Comparison of ENCODE assay signal across 30 cellular contexts in genomic region chr16:1444730-1445517, GRCh38. TPM values are rescaled to one million over a fixed set of nuclear protein-coding genes. Genes with fewer than 3 reads are reported as not detected.
"Had no signal": no experiment of that assay in that cellular context is flagged by ENCODE, and none has a peak within 500 bp of the region (broad histone marks: within the 10 kb centered on the region; RNA-seq: fewer than 3 reads in every experiment).

No MANE protein-coding gene starts in this region.

- H3K9me3 ChIP-seq: body of pancreas, left lung, tibial nerve had no signal

- H3K4me3 ChIP-seq: body of pancreas, cardiac muscle cell, left lung, lung, tibial nerve had no signal

- H2AFZ ChIP-seq: parathyroid adenoma had no signal

- H3K79me2 ChIP-seq: parathyroid adenoma had no signal

- H3K27ac Mint-ChIP-seq: activated CD4-positive, alpha-beta T cell treated with anti-CD3 and anti-CD28 coated beads, Interleukin-2, amount 10 ng/mL, durations not matched to agents 7 days and 5 days; activated CD8-positive, alpha-beta memory T cell treated with anti-CD3 and anti-CD28 coated beads, Interleukin-2, amount 10 ng/mL, durations not matched to agents 7 days and 5 days; activated CD8-positive, alpha-beta T cell treated with anti-CD3 and anti-CD28 coated beads for 36 hours; activated naive CD4-positive, alpha-beta T cell treated with anti-CD3 and anti-CD28 coated beads, Interleukin-2, amount 50 U/mL, for 24 hours; activated T-helper 1 cell treated with anti-CD3 and anti-CD28 coated beads, Interleukin-12 subunit alpha, Interleukin-12 subunit beta, Interleukin-2, Interleukin-4 antibody, amounts not matched to agents 30 ng/mL and 10 ng/mL and 1 ng/mL, durations not matched to agents 14 hours and 24 hours and 36 hours; nephron; stimulated activated naive CD8-positive, alpha-beta T cell treated with anti-CD3 and anti-CD28 coated beads, Interleukin-15, amount 100 ng/mL, for 72 hours had no signal

- H3K9me3 Mint-ChIP-seq: activated CD4-positive, alpha-beta T cell treated with anti-CD3 and anti-CD28 coated beads, Interleukin-2, amount 10 ng/mL, durations not matched to agents 7 days and 5 days; activated CD8-positive, alpha-beta T cell treated with anti-CD3 and anti-CD28 coated beads for 36 hours; activated naive CD4-positive, alpha-beta T cell treated with anti-CD3 and anti-CD28 coated beads, Interleukin-2, amount 50 U/mL, for 24 hours; activated T-helper 1 cell treated with anti-CD3 and anti-CD28 coated beads, Interleukin-12 subunit alpha, Interleukin-12 subunit beta, Interleukin-2, Interleukin-4 antibody, amounts not matched to agents 30 ng/mL and 10 ng/mL and 1 ng/mL, durations not matched to agents 14 hours and 24 hours and 36 hours; nephron; stimulated activated naive CD8-positive, alpha-beta T cell treated with anti-CD3 and anti-CD28 coated beads, Interleukin-15, amount 100 ng/mL, for 72 hours had no signal

- H3K27ac ChIP-seq: body of pancreas, cardiac muscle cell, foreskin keratinocyte, left lung, parathyroid adenoma had no signal

- H3K4me1 ChIP-seq: body of pancreas, foreskin keratinocyte, left lung, parathyroid adenoma, tibial nerve had no signal

- H3K9ac ChIP-seq: parathyroid adenoma had no signal

- H3K27me3 ChIP-seq: body of pancreas, cardiac muscle cell, foreskin keratinocyte, left lung, tibial nerve had no signal

- H3K36me3 Mint-ChIP-seq: activated CD8-positive, alpha-beta memory T cell treated with anti-CD3 and anti-CD28 coated beads, Interleukin-2, amount 10 ng/mL, durations not matched to agents 7 days and 5 days; activated naive CD4-positive, alpha-beta T cell treated with anti-CD3 and anti-CD28 coated beads, Interleukin-2, amount 50 U/mL, for 24 hours had no signal

- DNase-seq: activated CD4-positive, alpha-beta T cell treated with anti-CD3 and anti-CD28 coated beads, Interleukin-2, amount 10 ng/mL, durations not matched to agents 7 days and 5 days; activated CD4-positive, CD25-positive, alpha-beta regulatory T cell treated with anti-CD3 and anti-CD28 coated beads, Interleukin-2, amount 50 U/mL, for 72 hours; activated CD8-positive, alpha-beta memory T cell treated with anti-CD3 and anti-CD28 coated beads, Interleukin-2, amount 10 ng/mL, durations not matched to agents 7 days and 5 days; activated CD8-positive, alpha-beta T cell treated with anti-CD3 and anti-CD28 coated beads for 36 hours; activated gamma-delta T cell; activated T-cell treated with anti-CD3 and anti-CD28 coated beads for 4 hours; anterior cingulate cortex; body of pancreas; dermis blood vessel endothelial cell; effector memory CD4-positive, alpha-beta T cell; foreskin keratinocyte; kidney glomerular epithelial cell; left lung; nucleus accumbens; right cardiac atrium; stimulated activated CD4-positive, alpha-beta T cell treated with anti-CD3 and anti-CD28 coated beads, Interleukin-4, amount 100 ng/mL, for 4 hours; stimulated activated naive CD8-positive, alpha-beta T cell treated with anti-CD3 and anti-CD28 coated beads, Interleukin-15, amount 100 ng/mL, for 72 hours had no signal

- H3K36me3 ChIP-seq: cardiac muscle cell had no signal

- H3K4me3 Mint-ChIP-seq: activated CD4-positive, alpha-beta T cell treated with anti-CD3 and anti-CD28 coated beads, Interleukin-2, amount 10 ng/mL, durations not matched to agents 7 days and 5 days; activated CD8-positive, alpha-beta memory T cell treated with anti-CD3 and anti-CD28 coated beads, Interleukin-2, amount 10 ng/mL, durations not matched to agents 7 days and 5 days; activated CD8-positive, alpha-beta T cell treated with anti-CD3 and anti-CD28 coated beads for 36 hours; activated naive CD4-positive, alpha-beta T cell treated with anti-CD3 and anti-CD28 coated beads, Interleukin-2, amount 50 U/mL, for 24 hours; activated T-helper 1 cell treated with anti-CD3 and anti-CD28 coated beads, Interleukin-12 subunit alpha, Interleukin-12 subunit beta, Interleukin-2, Interleukin-4 antibody, amounts not matched to agents 30 ng/mL and 10 ng/mL and 1 ng/mL, durations not matched to agents 14 hours and 24 hours and 36 hours; nephron; stimulated activated naive CD8-positive, alpha-beta T cell treated with anti-CD3 and anti-CD28 coated beads, Interleukin-15, amount 100 ng/mL, for 72 hours had no signal

- ATAC-seq: activated CD8-positive, alpha-beta memory T cell treated with anti-CD3 and anti-CD28 coated beads, Interleukin-2, amount 10 ng/mL, durations not matched to agents 7 days and 5 days; activated CD8-positive, alpha-beta T cell treated with anti-CD3 and anti-CD28 coated beads for 36 hours; body of pancreas; foreskin keratinocyte; left lung; stimulated activated naive CD8-positive, alpha-beta T cell treated with anti-CD3 and anti-CD28 coated beads, Interleukin-15, amount 100 ng/mL, for 72 hours had no signal

- H3K27me3 Mint-ChIP-seq: activated CD4-positive, alpha-beta T cell treated with anti-CD3 and anti-CD28 coated beads, Interleukin-2, amount 10 ng/mL, durations not matched to agents 7 days and 5 days; activated CD8-positive, alpha-beta memory T cell treated with anti-CD3 and anti-CD28 coated beads, Interleukin-2, amount 10 ng/mL, durations not matched to agents 7 days and 5 days; activated CD8-positive, alpha-beta T cell treated with anti-CD3 and anti-CD28 coated beads for 36 hours; activated naive CD4-positive, alpha-beta T cell treated with anti-CD3 and anti-CD28 coated beads, Interleukin-2, amount 50 U/mL, for 24 hours; stimulated activated naive CD8-positive, alpha-beta T cell treated with anti-CD3 and anti-CD28 coated beads, Interleukin-15, amount 100 ng/mL, for 72 hours had no signal

- H3K4me1 Mint-ChIP-seq: activated CD4-positive, alpha-beta T cell treated with anti-CD3 and anti-CD28 coated beads, Interleukin-2, amount 10 ng/mL, durations not matched to agents 7 days and 5 days; activated CD8-positive, alpha-beta memory T cell treated with anti-CD3 and anti-CD28 coated beads, Interleukin-2, amount 10 ng/mL, durations not matched to agents 7 days and 5 days; activated naive CD4-positive, alpha-beta T cell treated with anti-CD3 and anti-CD28 coated beads, Interleukin-2, amount 50 U/mL, for 24 hours; nephron; stimulated activated naive CD8-positive, alpha-beta T cell treated with anti-CD3 and anti-CD28 coated beads, Interleukin-15, amount 100 ng/mL, for 72 hours had no signal

RNA-seq across cellular contexts. Expression of gene PERCC1, which starts 14.0 kb away (rescaled TPM):
- total RNA-seq: activated CD4-positive, alpha-beta T cell treated with anti-CD3 and anti-CD28 coated beads, Interleukin-2, amount 10 ng/mL, durations not matched to agents 7 days and 5 days; activated T-helper 1 cell treated with anti-CD3 and anti-CD28 coated beads, Interleukin-12 subunit alpha, Interleukin-12 subunit beta, Interleukin-2, Interleukin-4 antibody, amounts not matched to agents 30 ng/mL and 10 ng/mL and 1 ng/mL, durations not matched to agents 14 hours and 24 hours and 36 hours; body of pancreas; chondrocyte; dermis blood vessel endothelial cell; foreskin keratinocyte; glomerular endothelial cell; pulmonary artery endothelial cell; T-helper 2 cell treated with Interferon-gamma antibody and Interleukin-4, amounts not matched to agents 100 ng/mL and 5 ng/mL, for 36 hours; urinary bladder had no signal
- polyA plus RNA-seq: cardiac muscle cell, esophagus, foreskin keratinocyte, urinary bladder had no signal
